Comparison of ENCODE assay signal across 1 cellular context in the genomic region with DNA sequence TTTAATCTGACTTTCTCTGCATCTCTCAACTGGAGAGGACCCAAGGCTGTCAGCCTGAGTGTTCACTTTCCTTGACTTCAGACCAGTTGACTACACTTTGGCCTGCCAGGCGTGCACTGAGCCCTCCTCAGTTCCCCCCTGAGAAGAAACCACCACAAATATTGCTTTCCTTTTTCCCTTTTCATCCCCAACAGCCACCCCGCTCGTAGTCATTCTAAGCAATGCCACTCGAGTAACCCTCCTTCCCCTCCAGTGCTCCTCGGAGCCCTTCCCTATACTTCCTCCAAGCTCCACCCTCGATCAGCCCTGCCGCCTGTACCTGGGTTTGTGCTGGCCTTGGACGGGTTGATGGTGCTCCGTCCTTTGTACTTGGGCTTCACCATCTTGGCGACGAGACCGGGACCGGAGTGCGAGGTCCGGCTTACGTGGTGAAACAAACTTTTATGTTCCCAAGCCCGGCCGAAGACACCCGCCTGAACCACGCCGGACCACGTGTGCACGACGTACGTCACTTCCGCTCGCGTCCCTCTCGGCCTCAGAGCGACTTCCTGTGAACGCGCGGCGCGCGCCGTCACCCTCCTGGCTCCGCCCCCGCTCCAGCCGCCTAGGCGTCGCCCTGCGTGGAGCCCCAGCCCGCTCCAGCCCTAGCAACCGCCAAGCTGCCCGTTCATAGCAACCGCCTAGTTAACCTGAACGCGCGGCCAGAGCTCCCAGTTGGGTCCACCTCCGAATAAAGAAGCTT.
TF ChIP-seq lines count a peak whose summit lies in the region.

GNL2 (minus strand) TSS at position 498 of the 742 bp plus-strand sequence; CDS start at position 383, 115 bp downstream.

TF ChIP-seq in GM23338, 12 proteins besides CTCF, POLR2A, EP300 and RAD21 (continued from another document):
- TF ChIP-seq, protein P1, sequence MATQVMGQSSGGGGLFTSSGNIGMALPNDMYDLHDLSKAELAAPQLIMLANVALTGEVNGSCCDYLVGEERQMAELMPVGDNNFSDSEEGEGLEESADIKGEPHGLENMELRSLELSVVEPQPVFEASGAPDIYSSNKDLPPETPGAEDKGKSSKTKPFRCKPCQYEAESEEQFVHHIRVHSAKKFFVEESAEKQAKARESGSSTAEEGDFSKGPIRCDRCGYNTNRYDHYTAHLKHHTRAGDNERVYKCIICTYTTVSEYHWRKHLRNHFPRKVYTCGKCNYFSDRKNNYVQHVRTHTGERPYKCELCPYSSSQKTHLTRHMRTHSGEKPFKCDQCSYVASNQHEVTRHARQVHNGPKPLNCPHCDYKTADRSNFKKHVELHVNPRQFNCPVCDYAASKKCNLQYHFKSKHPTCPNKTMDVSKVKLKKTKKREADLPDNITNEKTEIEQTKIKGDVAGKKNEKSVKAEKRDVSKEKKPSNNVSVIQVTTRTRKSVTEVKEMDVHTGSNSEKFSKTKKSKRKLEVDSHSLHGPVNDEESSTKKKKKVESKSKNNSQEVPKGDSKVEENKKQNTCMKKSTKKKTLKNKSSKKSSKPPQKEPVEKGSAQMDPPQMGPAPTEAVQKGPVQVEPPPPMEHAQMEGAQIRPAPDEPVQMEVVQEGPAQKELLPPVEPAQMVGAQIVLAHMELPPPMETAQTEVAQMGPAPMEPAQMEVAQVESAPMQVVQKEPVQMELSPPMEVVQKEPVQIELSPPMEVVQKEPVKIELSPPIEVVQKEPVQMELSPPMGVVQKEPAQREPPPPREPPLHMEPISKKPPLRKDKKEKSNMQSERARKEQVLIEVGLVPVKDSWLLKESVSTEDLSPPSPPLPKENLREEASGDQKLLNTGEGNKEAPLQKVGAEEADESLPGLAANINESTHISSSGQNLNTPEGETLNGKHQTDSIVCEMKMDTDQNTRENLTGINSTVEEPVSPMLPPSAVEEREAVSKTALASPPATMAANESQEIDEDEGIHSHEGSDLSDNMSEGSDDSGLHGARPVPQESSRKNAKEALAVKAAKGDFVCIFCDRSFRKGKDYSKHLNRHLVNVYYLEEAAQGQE (IDR thresholded peaks at IDR 0.05; ENCODE audit: unreplicated experiment): no peak
- TF ChIP-seq, protein P2, sequence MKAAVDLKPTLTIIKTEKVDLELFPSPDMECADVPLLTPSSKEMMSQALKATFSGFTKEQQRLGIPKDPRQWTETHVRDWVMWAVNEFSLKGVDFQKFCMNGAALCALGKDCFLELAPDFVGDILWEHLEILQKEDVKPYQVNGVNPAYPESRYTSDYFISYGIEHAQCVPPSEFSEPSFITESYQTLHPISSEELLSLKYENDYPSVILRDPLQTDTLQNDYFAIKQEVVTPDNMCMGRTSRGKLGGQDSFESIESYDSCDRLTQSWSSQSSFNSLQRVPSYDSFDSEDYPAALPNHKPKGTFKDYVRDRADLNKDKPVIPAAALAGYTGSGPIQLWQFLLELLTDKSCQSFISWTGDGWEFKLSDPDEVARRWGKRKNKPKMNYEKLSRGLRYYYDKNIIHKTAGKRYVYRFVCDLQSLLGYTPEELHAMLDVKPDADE (IDR thresholded peaks at IDR 0.05): peak; percentile 81
- no peak for TF ChIP-seq EZH2phosphoT487 (IDR thresholded peaks at IDR 0.05; ENCODE audit: unreplicated experiment)
- peak; percentile 94 for TF ChIP-seq POLR2AphosphoS5 (IDR thresholded peaks at IDR 0.05; ENCODE audit: low read depth)
- TF ChIP-seq, protein P3, sequence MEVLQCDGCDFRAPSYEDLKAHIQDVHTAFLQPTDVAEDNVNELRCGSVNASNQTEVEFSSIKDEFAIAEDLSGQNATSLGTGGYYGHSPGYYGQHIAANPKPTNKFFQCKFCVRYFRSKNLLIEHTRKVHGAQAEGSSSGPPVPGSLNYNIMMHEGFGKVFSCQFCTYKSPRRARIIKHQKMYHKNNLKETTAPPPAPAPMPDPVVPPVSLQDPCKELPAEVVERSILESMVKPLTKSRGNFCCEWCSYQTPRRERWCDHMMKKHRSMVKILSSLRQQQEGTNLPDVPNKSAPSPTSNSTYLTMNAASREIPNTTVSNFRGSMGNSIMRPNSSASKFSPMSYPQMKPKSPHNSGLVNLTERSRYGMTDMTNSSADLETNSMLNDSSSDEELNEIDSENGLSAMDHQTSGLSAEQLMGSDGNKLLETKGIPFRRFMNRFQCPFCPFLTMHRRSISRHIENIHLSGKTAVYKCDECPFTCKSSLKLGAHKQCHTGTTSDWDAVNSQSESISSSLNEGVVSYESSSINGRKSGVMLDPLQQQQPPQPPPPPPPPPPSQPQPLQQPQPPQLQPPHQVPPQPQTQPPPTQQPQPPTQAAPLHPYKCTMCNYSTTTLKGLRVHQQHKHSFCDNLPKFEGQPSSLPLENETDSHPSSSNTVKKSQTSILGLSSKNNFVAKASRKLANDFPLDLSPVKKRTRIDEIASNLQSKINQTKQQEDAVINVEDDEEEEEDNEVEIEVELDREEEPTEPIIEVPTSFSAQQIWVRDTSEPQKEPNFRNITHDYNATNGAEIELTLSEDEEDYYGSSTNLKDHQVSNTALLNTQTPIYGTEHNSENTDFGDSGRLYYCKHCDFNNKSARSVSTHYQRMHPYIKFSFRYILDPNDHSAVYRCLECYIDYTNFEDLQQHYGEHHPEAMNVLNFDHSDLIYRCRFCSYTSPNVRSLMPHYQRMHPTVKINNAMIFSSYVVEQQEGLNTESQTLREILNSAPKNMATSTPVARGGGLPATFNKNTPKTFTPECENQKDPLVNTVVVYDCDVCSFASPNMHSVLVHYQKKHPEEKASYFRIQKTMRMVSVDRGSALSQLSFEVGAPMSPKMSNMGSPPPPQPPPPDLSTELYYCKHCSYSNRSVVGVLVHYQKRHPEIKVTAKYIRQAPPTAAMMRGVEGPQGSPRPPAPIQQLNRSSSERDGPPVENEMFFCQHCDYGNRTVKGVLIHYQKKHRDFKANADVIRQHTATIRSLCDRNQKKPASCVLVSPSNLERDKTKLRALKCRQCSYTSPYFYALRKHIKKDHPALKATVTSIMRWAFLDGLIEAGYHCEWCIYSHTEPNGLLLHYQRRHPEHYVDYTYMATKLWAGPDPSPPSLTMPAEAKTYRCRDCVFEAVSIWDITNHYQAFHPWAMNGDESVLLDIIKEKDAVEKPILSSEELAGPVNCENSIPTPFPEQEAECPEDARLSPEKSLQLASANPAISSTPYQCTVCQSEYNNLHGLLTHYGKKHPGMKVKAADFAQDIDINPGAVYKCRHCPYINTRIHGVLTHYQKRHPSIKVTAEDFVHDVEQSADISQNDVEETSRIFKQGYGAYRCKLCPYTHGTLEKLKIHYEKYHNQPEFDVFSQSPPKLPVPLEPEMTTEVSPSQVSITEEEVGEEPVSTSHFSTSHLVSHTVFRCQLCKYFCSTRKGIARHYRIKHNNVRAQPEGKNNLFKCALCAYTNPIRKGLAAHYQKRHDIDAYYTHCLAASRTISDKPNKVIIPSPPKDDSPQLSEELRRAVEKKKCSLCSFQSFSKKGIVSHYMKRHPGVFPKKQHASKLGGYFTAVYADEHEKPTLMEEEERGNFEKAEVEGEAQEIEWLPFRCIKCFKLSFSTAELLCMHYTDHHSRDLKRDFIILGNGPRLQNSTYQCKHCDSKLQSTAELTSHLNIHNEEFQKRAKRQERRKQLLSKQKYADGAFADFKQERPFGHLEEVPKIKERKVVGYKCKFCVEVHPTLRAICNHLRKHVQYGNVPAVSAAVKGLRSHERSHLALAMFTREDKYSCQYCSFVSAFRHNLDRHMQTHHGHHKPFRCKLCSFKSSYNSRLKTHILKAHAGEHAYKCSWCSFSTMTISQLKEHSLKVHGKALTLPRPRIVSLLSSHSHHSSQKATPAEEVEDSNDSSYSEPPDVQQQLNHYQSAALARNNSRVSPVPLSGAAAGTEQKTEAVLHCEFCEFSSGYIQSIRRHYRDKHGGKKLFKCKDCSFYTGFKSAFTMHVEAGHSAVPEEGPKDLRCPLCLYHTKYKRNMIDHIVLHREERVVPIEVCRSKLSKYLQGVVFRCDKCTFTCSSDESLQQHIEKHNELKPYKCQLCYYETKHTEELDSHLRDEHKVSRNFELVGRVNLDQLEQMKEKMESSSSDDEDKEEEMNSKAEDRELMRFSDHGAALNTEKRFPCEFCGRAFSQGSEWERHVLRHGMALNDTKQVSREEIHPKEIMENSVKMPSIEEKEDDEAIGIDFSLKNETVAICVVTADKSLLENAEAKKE (CRISPR knock-in tag; IDR thresholded peaks at IDR 0.05): no peak
- no peak for TF ChIP-seq STAT1 (IDR thresholded peaks at IDR 0.05; ENCODE audit: unreplicated experiment)
- TF ChIP-seq JUNB (IDR thresholded peaks at IDR 0.05; ENCODE audit: unreplicated experiment): no peak
- TF ChIP-seq ZNF114 (CRISPR knock-in tag; IDR thresholded peaks at IDR 0.05): no peak
- TF ChIP-seq EZH2 (IDR thresholded peaks at IDR 0.05; ENCODE audit: low read depth, unreplicated experiment): no peak
- no peak for TF ChIP-seq NANOG (IDR thresholded peaks at IDR 0.05; ENCODE audit: borderline replicate concordance)
